8 cellular contexts compared by ENCODE assay signal in genomic region chr10:103853428-103854264, GRCh38. TPM values are rescaled to one million over a fixed set of nuclear protein-coding genes. Genes with fewer than 3 reads are reported as not detected.
DNase-seq lines count a peak whose midpoint lies in the region; ATAC-seq and TF ChIP-seq lines count a peak whose summit lies in the region.

No MANE protein-coding gene starts in this region.

- H3K36me3 Mint-ChIP-seq in Calu3 (ENCODE audit: insufficient read depth, unreplicated experiment), result peaks cover under 1% of the 10 kb centered on the region

- no peaks in the 10 kb centered on the region for H3K9me3 Mint-ChIP-seq in Calu3 (ENCODE audit: low read depth, unreplicated experiment)

- no peaks in the 10 kb centered on the region for H3K36me3 ChIP-seq in prostate gland

- CTCF ChIA-PET in Calu3 (lab: Charles Lee), result no interaction called here

- H3K4me3 Mint-ChIP-seq in Calu3 (ENCODE audit: low read depth, unreplicated experiment), result peak overlapping the region; percentile 64

- peak overlapping the region; percentile 68 to 69 for H3K27ac ChIP-seq in prostate gland

- 31% methylated on average over 9 of the region's 9 CpGs for WGBS in prostate gland

- H3K4me1 ChIP-seq in prostate gland (replicated peaks), result peaks cover 13% of the 10 kb centered on the region

- peaks cover 70% of the 10 kb centered on the region for H3K27me3 Mint-ChIP-seq in Calu3 (ENCODE audit: unreplicated experiment)

- intact Hi-C loops in Calu3 (cut with micrococcal nuclease; ENCODE audit: unreplicated experiment), result loop anchor here (10.0 kb wide), 1 partner anchor 89 kb away; no protein-coding TSS in a partner anchor
- intact Hi-C loops in prostate gland (cut with DNase I), result loop anchor here (5.0 kb wide), 1 partner anchor 81 kb away; no protein-coding TSS in a partner anchor
- intact Hi-C loops in posterior cingulate gyrus (cut with DNase I), result no loop called here

- no peaks in the 10 kb centered on the region for H3K9me3 ChIP-seq in prostate gland

- H3K27ac Mint-ChIP-seq in Calu3 (ENCODE audit: unreplicated experiment), result no peak overlapping the region

- TF ChIP-seq CTCF in Calu3 (IDR thresholded peaks at IDR 0.05; ENCODE audit: unreplicated experiment) (no peak), fibroblast of the aortic adventitia (IDR thresholded peaks at IDR 0.05; ENCODE audit: insufficient read depth, low read length) (no peak), prostate gland (IDR thresholded peaks at IDR 0.05) (no peak)

- peak overlapping the region; percentile 74 for H3K4me3 ChIP-seq in fibroblast of the aortic adventitia (ENCODE audit: low read depth, low read length)
- H3K4me3 ChIP-seq in prostate gland, result peak overlapping the region; percentile 52 to 62

- no peaks in the 10 kb centered on the region for H3K27me3 ChIP-seq in prostate gland (replicated peaks; ENCODE audit: insufficient read depth)

- no peak for TF ChIP-seq POLR2A in prostate gland (IDR thresholded peaks at IDR 0.05)

- H3K4me1 Mint-ChIP-seq in Calu3 (ENCODE audit: low read depth, unreplicated experiment), result peaks cover 8% of the 10 kb centered on the region

- BruUV-seq in Calu3 (replicated peaks; lab: Mats Ljungman, UMichigan), result no TSS peak

- DNase-seq in Calu3 (no peak), RPMI7951 (ENCODE audit: low read depth) (peak; percentile 24), fibroblast of the aortic adventitia (ENCODE audit: low read depth) (peak; percentile 22), prostate gland (ENCODE audit: low spot score) (no peak), LoVo (ENCODE audit: low spot score) (no peak), NCI-H446 (lab: John Stamatoyannopoulos, UW) (no peak), posterior cingulate gyrus (no peak)

- no peak for ATAC-seq in GM21447 (IDR thresholded peaks at IDR 0.05; ENCODE audit: unreplicated experiment)

RNA-seq across cellular contexts. Expression of gene SH3PXD2A, which starts 1.7 kb away (rescaled TPM):
- 7.5 TPM in 2 replicates for total RNA-seq in Calu3 (2022)
- 9.7 and 10.7 TPM in 2 replicates for total RNA-seq in RPMI7951 (2014; rRNA removed; shearing (Covaris generic))
- 15.8 and 20.4 TPM in 2 replicates for total RNA-seq in fibroblast of the aortic adventitia (ENCODE audit: low replicate concordance)
- total RNA-seq in prostate gland, result 10 to 100 TPM; 14.2 to 26.4 TPM

Comparison
In these comparisons a context has a peak if more than half of its experiments do, and no peak if none do; other contexts are left out.
1. DNase-seq: peak in RPMI7951 (single experiment) and fibroblast of the aortic adventitia (single experiment); none in Calu3 (single experiment), prostate gland (single experiment), LoVo (single experiment), NCI-H446 (0 of 2) and posterior cingulate gyrus (0 of 10).